ENCODE assay signal across 9 cellular contexts in the genomic region with DNA sequence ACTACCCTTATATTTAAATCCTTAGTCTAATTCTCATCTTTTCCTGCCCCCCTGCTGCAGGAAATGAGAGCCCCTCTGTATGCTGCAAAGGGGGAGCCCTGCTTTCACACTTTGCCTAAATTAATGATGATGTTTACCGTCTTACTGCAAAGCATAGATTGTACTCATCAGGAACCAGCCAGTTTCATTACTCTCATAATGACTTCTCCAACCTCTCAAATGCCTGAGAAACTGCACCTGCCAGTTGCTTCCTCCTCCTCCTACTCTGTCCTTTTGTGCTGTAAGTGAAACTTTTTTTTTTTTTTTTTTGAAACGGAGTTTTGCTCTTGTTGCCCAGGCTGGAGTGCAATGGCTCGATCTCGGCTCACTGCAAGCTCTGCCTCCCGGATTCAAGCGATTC.
DNase-seq lines count a peak whose midpoint lies in the region; ATAC-seq and TF ChIP-seq lines count a peak whose summit lies in the region.
"Had no signal": no experiment of that assay in that cellular context is flagged by ENCODE, and none has a peak within 500 bp of the region (broad histone marks: within the 10 kb centered on the region; RNA-seq: fewer than 3 reads in every experiment).

No MANE protein-coding gene starts in this region.

- H3K4me3 Mint-ChIP-seq in activated naive CD8-positive, alpha-beta T cell treated with anti-CD3 and anti-CD28 coated beads for 36 hours = no peak overlapping the region

- WGBS in trophoblast cell (ENCODE audit: extremely low coverage, insufficient coverage, insufficient read length) = no CpG with 5 or more reads among the region's 6 CpGs
- 18 to 48% methylated on average over 6 of the region's 6 CpGs for WGBS in sigmoid colon, 2 donors

- no peak for TF ChIP-seq EP300 in sigmoid colon (IDR thresholded peaks at IDR 0.05)

- no peak overlapping the region for H3K18ac ChIP-seq in trophoblast cell (ENCODE audit: low read length)

- H3K4me1 ChIP-seq in trophoblast cell (ENCODE audit: control insufficient read depth in 1 of 2, insufficient read depth in 2 of 2, low read length in 2 of 2) = peaks cover 2 to 5% of the 10 kb centered on the region in 2 experiments
- peaks cover 0 to 5% (median 0%) of the 10 kb centered on the region in 4 donors for H3K4me1 ChIP-seq in sigmoid colon

- ATAC-seq in HG03175 (IDR thresholded peaks at IDR 0.05; ENCODE audit: unreplicated experiment) = peak; percentile 74

- H3K27me3 ChIP-seq in trophoblast cell (ENCODE audit: insufficient read depth, low read length) (no peaks in the 10 kb centered on the region), sigmoid colon (no peaks in the 10 kb centered on the region)

- H3K27me3 Mint-ChIP-seq in activated naive CD8-positive, alpha-beta T cell treated with anti-CD3 and anti-CD28 coated beads for 36 hours = peaks cover 16% of the 10 kb centered on the region

- no peak overlapping the region for H2AFZ ChIP-seq in trophoblast cell (ENCODE audit: insufficient read depth, low read length, poor library complexity)

- no peak overlapping the region for H3K4ac ChIP-seq in trophoblast cell (ENCODE audit: low read depth, low read length)

- no peaks in the 10 kb centered on the region for H3K36me3 Mint-ChIP-seq in activated naive CD8-positive, alpha-beta T cell treated with anti-CD3 and anti-CD28 coated beads for 36 hours

- H4K12ac ChIP-seq in trophoblast cell (ENCODE audit: low read depth, low read length) = no peak overlapping the region

- intact Hi-C loops in sigmoid colon (cut with DNase I) = no loop called here

- no peaks in the 10 kb centered on the region for H3K9me3 ChIP-seq in trophoblast cell (ENCODE audit: insufficient read depth, low read depth, low read length)
- H3K9me3 ChIP-seq in sigmoid colon = no peaks in the 10 kb centered on the region

- H4K91ac ChIP-seq in trophoblast cell (ENCODE audit: low read depth, low read length) = no peak overlapping the region

- no peak for TF ChIP-seq POLR2A in sigmoid colon (IDR thresholded peaks at IDR 0.05)

- H3K27ac ChIP-seq in trophoblast cell (ENCODE audit: low read depth, low read length) (no peak overlapping the region), sigmoid colon (no peak overlapping the region)
- H3K27ac ChIP-seq: WERI-Rb-1 had no signal

- no peak overlapping the region for H2BK120ac ChIP-seq in trophoblast cell (ENCODE audit: insufficient read depth, low read length, poor library complexity)

- peaks cover 16% of the 10 kb centered on the region for H3K4me1 Mint-ChIP-seq in activated naive CD8-positive, alpha-beta T cell treated with anti-CD3 and anti-CD28 coated beads for 36 hours

- no peak overlapping the region for H2BK5ac ChIP-seq in trophoblast cell (ENCODE audit: low read depth, low read length, poor library complexity)

- no peaks in the 10 kb centered on the region for H3K9me3 Mint-ChIP-seq in activated naive CD8-positive, alpha-beta T cell treated with anti-CD3 and anti-CD28 coated beads for 36 hours

- H4K8ac ChIP-seq in trophoblast cell (ENCODE audit: low read depth, low read length) = no peak overlapping the region

- H3K23ac ChIP-seq in trophoblast cell (ENCODE audit: low read length) = no peak overlapping the region

- H3K79me2 ChIP-seq in trophoblast cell (ENCODE audit: control insufficient read depth, insufficient read depth, low read length, poor library complexity) = no peaks in the 10 kb centered on the region

- H3K27ac Mint-ChIP-seq in activated naive CD8-positive, alpha-beta T cell treated with anti-CD3 and anti-CD28 coated beads for 36 hours = peak overlapping the region; percentile 5

- no peak overlapping the region for H2BK12ac ChIP-seq in trophoblast cell (ENCODE audit: low read length)

- no peak overlapping the region for H3K9ac ChIP-seq in trophoblast cell (ENCODE audit: low read length)

- no peak overlapping the region for H3K4me3 ChIP-seq in GM12865 (ENCODE audit: low read depth, low read length)
- no peak overlapping the region for H3K4me3 ChIP-seq in trophoblast cell (ENCODE audit: low read depth, low read length)
- H3K4me3 ChIP-seq in sigmoid colon = no peak overlapping the region

- H3K36me3 ChIP-seq in trophoblast cell (ENCODE audit: control insufficient read depth in 1 of 2, insufficient read depth in 2 of 2, low read length in 2 of 2) (no peaks in the 10 kb centered on the region), sigmoid colon (no peaks in the 10 kb centered on the region)
- H3K36me3 ChIP-seq: WERI-Rb-1 had no signal

- H2AK5ac ChIP-seq in trophoblast cell (ENCODE audit: low read length) = no peak overlapping the region

- H3K14ac ChIP-seq in trophoblast cell (ENCODE audit: low read length) = no peak overlapping the region

- DNase-seq in GM12865 (ENCODE audit: low read depth) (peak; percentile 84), GM20000 (ENCODE audit: low spot score) (peak; percentile 37), trophoblast cell (no peak), HK-2 (ENCODE audit: unreplicated experiment) (no peak), dedifferentiated amniotic fluid mesenchymal stem cell (ENCODE audit: extremely low spot score) (no peak), sigmoid colon (no peak)
- no peak for DNase-seq in activated naive CD8-positive, alpha-beta T cell treated with anti-CD3 and anti-CD28 coated beads for 36 hours
- DNase-seq: WERI-Rb-1 had no signal

- TF ChIP-seq CTCF in GM12865 (IDR thresholded peaks at IDR 0.05; ENCODE audit: insufficient read depth, low read depth, low read length, missing control alignments) (no peak), GM20000 (IDR thresholded peaks at IDR 0.05; ENCODE audit: extremely low read depth, missing control alignments) (no peak), sigmoid colon (IDR thresholded peaks at IDR 0.05) (no peak)

- no peaks in the 10 kb centered on the region for H3K79me1 ChIP-seq in trophoblast cell (ENCODE audit: low read length)

- H3K4me2 ChIP-seq in trophoblast cell (ENCODE audit: low read length) = no peak overlapping the region

Comparison
In these comparisons a context has a peak if more than half of its experiments do, and no peak if none do; other contexts are left out.
1. DNase-seq: peak in GM12865 (single experiment) and GM20000 (single experiment); none in activated naive CD8-positive, alpha-beta T cell treated with anti-CD3 and anti-CD28 coated beads for 36 hours (single experiment), trophoblast cell (0 of 2), HK-2 (single experiment), dedifferentiated amniotic fluid mesenchymal stem cell (single experiment) and sigmoid colon (single experiment).